Comparison of ENCODE assay signal across 35 cellular contexts in the genomic region with DNA sequence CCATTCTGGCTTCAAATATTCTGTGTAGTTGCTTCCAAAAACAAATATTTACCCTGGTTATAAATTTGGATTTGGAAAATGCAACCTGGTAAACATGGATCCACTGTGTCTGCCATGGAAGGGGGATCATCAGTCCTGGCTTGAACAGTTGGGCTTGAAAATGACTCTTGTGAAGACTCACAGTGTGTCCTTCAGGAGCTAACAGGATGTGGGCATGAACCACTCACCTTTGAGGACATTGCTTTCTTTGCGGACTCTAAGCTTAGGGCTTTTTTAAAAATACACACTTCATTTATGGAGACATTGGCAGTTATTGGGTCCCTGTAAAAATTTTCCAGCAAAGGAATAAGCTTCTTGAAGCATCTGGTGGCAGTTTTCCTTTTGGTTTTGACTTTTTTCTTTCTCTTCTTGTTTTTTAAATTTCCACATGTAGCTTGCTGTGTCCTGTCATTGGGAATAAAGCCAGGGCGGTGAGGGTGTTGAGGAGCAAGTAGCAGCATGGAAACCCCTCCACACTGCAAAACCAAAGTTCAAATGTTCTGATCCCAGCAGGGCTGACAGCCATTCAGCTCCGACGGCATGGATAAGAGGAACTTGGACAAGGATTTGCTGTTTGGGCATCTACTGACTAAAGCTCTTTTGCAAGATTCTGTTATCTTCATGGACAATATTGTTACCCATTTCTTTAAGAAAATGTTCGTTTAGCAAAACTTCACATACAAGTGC. TPM values are rescaled to one million over a fixed set of nuclear protein-coding genes. Genes with fewer than 3 reads are reported as not detected.
"Had no signal": no experiment of that assay in that cellular context is flagged by ENCODE, and none has a peak within 500 bp of the region (broad histone marks: within the 10 kb centered on the region; RNA-seq: fewer than 3 reads in every experiment).

No MANE protein-coding gene starts in this region.

- H3K9ac ChIP-seq: SK-N-SH had no signal

- H3K4me3 ChIP-seq: ascending aorta, body of pancreas, Peyer's patch, SJSA1 had no signal

- H3K27ac Mint-ChIP-seq: activated CD4-positive, alpha-beta T cell treated with anti-CD3 and anti-CD28 coated beads for 36 hours; activated CD4-positive, alpha-beta T cell treated with anti-CD3 and anti-CD28 coated beads, Interleukin-2, amount 10 ng/mL, durations not matched to agents 7 days and 5 days; activated CD8-positive, alpha-beta T cell treated with anti-CD3 and anti-CD28 coated beads, Interleukin-2, amount 10 ng/mL, durations not matched to agents 7 days and 5 days; activated naive CD4-positive, alpha-beta T cell treated with anti-CD3 and anti-CD28 coated beads, Interleukin-2, amount 50 U/mL, for 24 hours; activated naive CD8-positive, alpha-beta T cell treated with anti-CD3 and anti-CD28 coated beads, Interleukin-2, amount 10 ng/mL, durations not matched to agents 7 days and 5 days; activated T-cell treated with anti-CD3 and anti-CD28 coated beads, Interleukin-2, amount 50 U/mL, for 24 hours; activated T-helper 2 cell treated with anti-CD3 and anti-CD28 coated beads, Interferon-gamma antibody, Interleukin-2, Interleukin-4, amounts not matched to agents 10 μg/mL and 5 μg/mL and 100 μg/mL, durations not matched to agents 14 hours and 24 hours and 36 hours; T-helper 1 cell treated with Interleukin-12 subunit alpha and Interleukin-12 subunit beta and Interleukin-4 antibody, amounts not matched to agents 30 μg/mL and 1 μg/mL, for 36 hours; T-helper 2 cell treated with Interferon-gamma antibody and Interleukin-4, amounts not matched to agents 5 μg/mL and 100 μg/mL, for 36 hours; WTC11 had no signal

- H3K4me2 ChIP-seq: SK-N-SH had no signal

- H3K9me3 Mint-ChIP-seq: activated CD4-positive, alpha-beta T cell treated with anti-CD3 and anti-CD28 coated beads, Interleukin-2, amount 10 ng/mL, durations not matched to agents 7 days and 5 days; activated naive CD4-positive, alpha-beta T cell treated with anti-CD3 and anti-CD28 coated beads, Interleukin-2, amount 50 U/mL, for 24 hours; activated T-cell treated with anti-CD3 and anti-CD28 coated beads, Interleukin-2, amount 50 U/mL, for 24 hours; activated T-helper 2 cell treated with anti-CD3 and anti-CD28 coated beads, Interferon-gamma antibody, Interleukin-2, Interleukin-4, amounts not matched to agents 10 μg/mL and 5 μg/mL and 100 μg/mL, durations not matched to agents 14 hours and 24 hours and 36 hours; central memory CD8-positive, alpha-beta T cell; T-helper 2 cell treated with Interferon-gamma antibody and Interleukin-4, amounts not matched to agents 5 μg/mL and 100 μg/mL, for 36 hours had no signal

- H3K36me3 Mint-ChIP-seq: activated naive CD4-positive, alpha-beta T cell treated with anti-CD3 and anti-CD28 coated beads, Interleukin-2, amount 50 U/mL, for 24 hours; activated naive CD8-positive, alpha-beta T cell treated with anti-CD3 and anti-CD28 coated beads, Interleukin-2, amount 10 ng/mL, durations not matched to agents 7 days and 5 days; WTC11 had no signal

- H3K27me3 ChIP-seq: ascending aorta, body of pancreas, Peyer's patch, SJSA1 had no signal

- H3K27me3 Mint-ChIP-seq: activated naive CD4-positive, alpha-beta T cell treated with anti-CD3 and anti-CD28 coated beads, Interleukin-2, amount 50 U/mL, for 24 hours; activated naive CD8-positive, alpha-beta T cell treated with anti-CD3 and anti-CD28 coated beads, Interleukin-2, amount 10 ng/mL, durations not matched to agents 7 days and 5 days; activated T-cell treated with anti-CD3 and anti-CD28 coated beads, Interleukin-2, amount 50 U/mL, for 24 hours had no signal

- H3K9me3 ChIP-seq: ascending aorta, body of pancreas, Peyer's patch, SJSA1, SK-N-SH had no signal

- H3K4me3 Mint-ChIP-seq: activated CD4-positive, alpha-beta T cell treated with anti-CD3 and anti-CD28 coated beads for 36 hours; activated CD4-positive, alpha-beta T cell treated with anti-CD3 and anti-CD28 coated beads, Interleukin-2, amount 10 ng/mL, durations not matched to agents 7 days and 5 days; activated CD8-positive, alpha-beta T cell treated with anti-CD3 and anti-CD28 coated beads, Interleukin-2, amount 10 ng/mL, durations not matched to agents 7 days and 5 days; activated naive CD4-positive, alpha-beta T cell treated with anti-CD3 and anti-CD28 coated beads, Interleukin-2, amount 50 U/mL, for 24 hours; activated naive CD8-positive, alpha-beta T cell treated with anti-CD3 and anti-CD28 coated beads, Interleukin-2, amount 10 ng/mL, durations not matched to agents 7 days and 5 days; activated T-cell treated with anti-CD3 and anti-CD28 coated beads, Interleukin-2, amount 50 U/mL, for 24 hours; central memory CD8-positive, alpha-beta T cell; T-helper 1 cell treated with Interleukin-12 subunit alpha and Interleukin-12 subunit beta and Interleukin-4 antibody, amounts not matched to agents 30 μg/mL and 1 μg/mL, for 36 hours; T-helper 2 cell treated with Interferon-gamma antibody and Interleukin-4, amounts not matched to agents 5 μg/mL and 100 μg/mL, for 36 hours; WTC11 had no signal

- DNase-seq: activated CD4-positive, alpha-beta T cell treated with anti-CD3 and anti-CD28 coated beads for 36 hours; activated CD4-positive, alpha-beta T cell treated with anti-CD3 and anti-CD28 coated beads, Interleukin-2, amount 10 ng/mL, durations not matched to agents 7 days and 5 days; activated CD4-positive, alpha-beta T cell treated with anti-CD3 and anti-CD28 coated beads, Interleukin-2, amount 50 U/mL, for 48 hours; activated CD8-positive, alpha-beta T cell treated with anti-CD3 and anti-CD28 coated beads, Interleukin-2, amount 10 ng/mL, durations not matched to agents 7 days and 5 days; activated gamma-delta T cell; activated naive CD4-positive, alpha-beta T cell treated with Interleukin-2 at 50 U/mL for 16 hours; activated naive CD8-positive, alpha-beta T cell treated with anti-CD3 and anti-CD28 coated beads, Interleukin-2, amount 10 ng/mL, durations not matched to agents 7 days and 5 days; activated T-cell treated with anti-CD3 and anti-CD28 coated beads, Interleukin-2, amount 50 U/mL, for 24 hours; amygdala; body of pancreas; Karpas-422; MM.1S; NCI-H1092 treated with DMSO at 0.1 percent for 48 hours; NCI-H1417 treated with DMSO at 0.1 percent for 48 hours; NCI-H187 treated with DMSO at 0.1 percent for 48 hours; NCI-H2081; NCI-H2171 treated with DMSO at 0.1 percent for 48 hours; NCI-H2227 treated with DMSO at 0.1 percent for 48 hours; NCI-H446 treated with DMSO at 0.1 percent for 48 hours; NCI-H524; NCI-H748 treated with DMSO at 0.1 percent for 48 hours; NK-92 treated with Interleukin-12 subunit alpha and Interleukin-12 subunit beta, amount 100 ng/mL, for 24 hours; PC-3; Peyer's patch; RPMI8226; SHP77 treated with DMSO at 0.1 percent for 48 hours; SK-N-SH had no signal

- H3K4me1 Mint-ChIP-seq: activated CD4-positive, alpha-beta T cell treated with anti-CD3 and anti-CD28 coated beads, Interleukin-2, amount 10 ng/mL, durations not matched to agents 7 days and 5 days; activated naive CD4-positive, alpha-beta T cell treated with anti-CD3 and anti-CD28 coated beads, Interleukin-2, amount 50 U/mL, for 24 hours; central memory CD8-positive, alpha-beta T cell had no signal

- H3K4me1 ChIP-seq: body of pancreas had no signal

- H3K36me3 ChIP-seq: ascending aorta, Peyer's patch, SJSA1 had no signal

- H3K27ac ChIP-seq: ascending aorta, body of pancreas, Peyer's patch, SJSA1 had no signal

RNA-seq across cellular contexts. Expression of gene SERP2, which starts 39.5 kb away (rescaled TPM):
- total RNA-seq: activated CD4-positive, alpha-beta T cell treated with anti-CD3 and anti-CD28 coated beads, Interleukin-2, amount 10 ng/mL, durations not matched to agents 7 days and 5 days; SJSA1 had no signal
